1 cellular context compared by ENCODE assay signal in genomic region chr1:181038399-181038873, GRCh38.
TF ChIP-seq lines count a peak whose summit lies in the region.

No MANE protein-coding gene starts in this region.

TF ChIP-seq in Ishikawa, 13 proteins besides CTCF, POLR2A, EP300 and RAD21 (continued from another document):
- TF ChIP-seq REST (IDR thresholded peaks at IDR 0.05; ENCODE audit: low read depth), result no peak
- TF ChIP-seq ZBTB7A (IDR thresholded peaks at IDR 0.05; ENCODE audit: low read depth), result no peak
- no peak for TF ChIP-seq CEBPB (IDR thresholded peaks at IDR 0.05)
- no peak for TF ChIP-seq FOXM1 (IDR thresholded peaks at IDR 0.05; ENCODE audit: borderline replicate concordance, low read depth)
- no peak for TF ChIP-seq TEAD4 (IDR thresholded peaks at IDR 0.05)
- TF ChIP-seq MAX (IDR thresholded peaks at IDR 0.05), result no peak
